Comparison of ENCODE assay signal across 12 cellular contexts in genomic region chr14:35827678-35828472, GRCh38. TPM values are rescaled to one million over a fixed set of nuclear protein-coding genes. Genes with fewer than 3 reads are reported as not detected.
DNase-seq lines count a peak whose midpoint lies in the region; ATAC-seq and TF ChIP-seq lines count a peak whose summit lies in the region.
"Had no signal": no experiment of that assay in that cellular context is flagged by ENCODE, and none has a peak within 500 bp of the region (broad histone marks: within the 10 kb centered on the region; RNA-seq: fewer than 3 reads in every experiment).

No MANE protein-coding gene starts in this region.

- H3K27ac ChIP-seq in SK-N-SH (ENCODE audit: low read depth in 2 of 2, low read length in 1 of 2) = no peak overlapping the region
- H3K27ac ChIP-seq in OCI-LY1 (ENCODE audit: low read depth, low read length, poor library complexity, severe bottlenecking) = no peak overlapping the region
- H3K27ac ChIP-seq in ectodermal cell (ENCODE audit: insufficient read depth, low read depth, low read length, poor library complexity, severe bottlenecking) = no peak overlapping the region
- H3K27ac ChIP-seq: HL-60 had no signal

- ATAC-seq in SK-N-SH treated with all-trans-retinoic acid at 6 μM for 48 hours = no peak
- ATAC-seq in HG03571 (IDR thresholded peaks at IDR 0.05; ENCODE audit: unreplicated experiment) = no peak
- ATAC-seq in GM18907 (IDR thresholded peaks at IDR 0.05; ENCODE audit: unreplicated experiment) = no peak

- H3F3A ChIP-seq in SK-N-SH (replicated peaks; ENCODE audit: insufficient read depth) (peaks cover 11% of the 10 kb centered on the region), OCI-LY1 (ENCODE audit: insufficient read depth, low read length) (no peaks in the 10 kb centered on the region)

- peaks cover 11 to 15% of the 10 kb centered on the region in 2 experiments for H3K36me3 ChIP-seq in SK-N-SH (replicated peaks in 1 of 2; ENCODE audit: control insufficient read depth in 1 of 2, insufficient read depth in 2 of 2, low read length in 1 of 2)
- H3K36me3 ChIP-seq in OCI-LY1 (ENCODE audit: insufficient read depth, low read length) = peaks cover 7% of the 10 kb centered on the region
- H3K36me3 ChIP-seq in ectodermal cell (ENCODE audit: control insufficient read depth, insufficient read depth, low read length) = no peaks in the 10 kb centered on the region
- peaks cover 8% of the 10 kb centered on the region for H3K36me3 ChIP-seq in neuron (ENCODE audit: insufficient read depth, low read length)

- CTCF ChIA-PET in SK-N-SH (lab: Yijun Ruan, JAX) = interaction anchor here (0.7 to 0.9 kb wide), 2 partner anchors 27 to 316 kb away, joined by 3 to 4 read pairs; no protein-coding TSS in a partner anchor

- no peak for TF ChIP-seq EP300 in SK-N-SH (IDR thresholded peaks at IDR 0.05; ENCODE audit: borderline replicate concordance in 1 of 2, low read depth in 1 of 2, low read length in 1 of 2)

- no peak for TF ChIP-seq CTCF in SK-N-SH (IDR thresholded peaks at IDR 0.05)
- no peak for TF ChIP-seq CTCF in OCI-LY1 (IDR thresholded peaks at IDR 0.05; ENCODE audit: low read length)

- H3K9ac ChIP-seq in SK-N-SH = peak overlapping the region; percentile 91; the same call in 1 of the 2 replicates
- peak overlapping the region; percentile 78; the same call in 1 of the 2 replicates for H3K9ac ChIP-seq in OCI-LY1 (ENCODE audit: low read length)

- POLR2A ChIA-PET in SK-N-SH (lab: Yijun Ruan, JAX) = interaction anchor here (0.6 kb wide), 1 partner anchor 173 kb away, joined by 3 read pairs; no protein-coding TSS in a partner anchor

- DNase-seq in SK-N-SH = no peak
- DNase-seq in pons (ENCODE audit: low spot score) = no peak
- DNase-seq: activated naive CD4-positive, alpha-beta T cell treated with anti-CD3 and anti-CD28 coated beads, Interleukin-2, amount 50 U/mL, for 16 hours; esophagus squamous epithelium; NCI-H2171 treated with DMSO at 0.1 percent for 48 hours had no signal

- H2AFZ ChIP-seq in SK-N-SH (ENCODE audit: low read depth) = peak overlapping the region; percentile 63; the same call in 1 of the 2 replicates
- no peak overlapping the region for H2AFZ ChIP-seq in OCI-LY1 (ENCODE audit: low read length)
- no peak overlapping the region for H2AFZ ChIP-seq in neuron (ENCODE audit: low read depth, low read length)

- H3K27me3 ChIP-seq in SK-N-SH (ENCODE audit: insufficient read depth) (no peaks in the 10 kb centered on the region), OCI-LY1 (ENCODE audit: insufficient read depth, low read length) (no peaks in the 10 kb centered on the region), ectodermal cell (ENCODE audit: control insufficient read depth, insufficient read depth, low read length, poor library complexity, severe bottlenecking) (no peaks in the 10 kb centered on the region), neuron (ENCODE audit: insufficient read depth, low read length) (no peaks in the 10 kb centered on the region)
- H3K27me3 ChIP-seq: esophagus squamous epithelium had no signal

- no peaks in the 10 kb centered on the region for H3K9me2 ChIP-seq in SK-N-SH
- no peaks in the 10 kb centered on the region for H3K9me2 ChIP-seq in OCI-LY1 (ENCODE audit: low read depth, low read length)

- H3K79me2 ChIP-seq in SK-N-SH (ENCODE audit: insufficient read depth) (peaks cover 28% of the 10 kb centered on the region), OCI-LY1 (ENCODE audit: insufficient read depth, low read length) (no peaks in the 10 kb centered on the region)

- TF ChIP-seq RAD21 in SK-N-SH (IDR thresholded peaks at IDR 0.05; ENCODE audit: low read length) = no peak

- H3K9me3 ChIP-seq in SK-N-SH (no peaks in the 10 kb centered on the region), OCI-LY1 (ENCODE audit: low read length) (no peaks in the 10 kb centered on the region), ectodermal cell (ENCODE audit: control insufficient read depth, low read length) (no peaks in the 10 kb centered on the region), neuron (ENCODE audit: low read length) (no peaks in the 10 kb centered on the region)
- H3K9me3 ChIP-seq: esophagus squamous epithelium had no signal

- H3K4me1 ChIP-seq in SK-N-SH (ENCODE audit: control insufficient read depth in 1 of 2, insufficient read depth in 2 of 2, low read depth in 1 of 2, low read length in 1 of 2) = peaks cover 0 to 5% of the 10 kb centered on the region in 2 experiments; a peak in 2 of 4 replicates
- H3K4me1 ChIP-seq in OCI-LY1 (ENCODE audit: insufficient read depth, low read length, severe bottlenecking) = peaks cover 22% of the 10 kb centered on the region
- H3K4me1 ChIP-seq in ectodermal cell (ENCODE audit: control insufficient read depth, insufficient read depth, low read length) = peaks cover 3% of the 10 kb centered on the region
- peaks cover 10% of the 10 kb centered on the region for H3K4me1 ChIP-seq in neuron (ENCODE audit: insufficient read depth, low read length)

- H3K4me2 ChIP-seq in SK-N-SH (peak overlapping the region; percentile 89), OCI-LY1 (ENCODE audit: low read length) (peak overlapping the region; percentile 73)

- WGBS in SK-N-SH (ENCODE audit: low lambda C conversion rate) = 91% methylated on average over 11 of the region's 11 CpGs
- WGBS in ectodermal cell, 2 experiments = 86% methylated on average over 11 of the region's 11 CpGs

- H3K4me3 ChIP-seq in SK-N-SH (ENCODE audit: low read depth in 2 of 2, low read length in 1 of 2) (peak overlapping the region; percentile 88 to 94; a peak in 2 of 4 replicates), OCI-LY1 (ENCODE audit: low read depth, low read length, poor library complexity, severe bottlenecking) (peak overlapping the region; percentile 79), ectodermal cell (ENCODE audit: insufficient read depth, low read depth, low read length) (peak overlapping the region; percentile 93), neuron (ENCODE audit: low read length) (peak overlapping the region; percentile 96)

- H4K20me1 ChIP-seq in SK-N-SH (ENCODE audit: insufficient read depth) = 0 out of 2 replicates have a peak, but pooled peaks cover 4% of the 10 kb centered on the region
- H4K20me1 ChIP-seq in OCI-LY1 (ENCODE audit: insufficient read depth, low read length) = no peaks in the 10 kb centered on the region

TF ChIP-seq in SK-N-SH, 30 proteins besides CTCF, POLR2A, EP300 and RAD21 (continues in another document):
- no peak for TF ChIP-seq SIN3A (IDR thresholded peaks at IDR 0.05; ENCODE audit: borderline replicate concordance, low read depth, low read length)
- TF ChIP-seq SMC3 (IDR thresholded peaks at IDR 0.05; ENCODE audit: low read depth, low read length) = no peak
- no peak for TF ChIP-seq NFIC (IDR thresholded peaks at IDR 0.05; ENCODE audit: borderline replicate concordance)

TF ChIP-seq in SK-N-SH treated with all-trans-retinoic acid at 6 μM for 48 hours, 23 proteins besides CTCF, POLR2A, EP300 and RAD21:
- TF ChIP-seq GLIS3 (CRISPR knock-in tag; IDR thresholded peaks at IDR 0.05) = no peak
- no peak for TF ChIP-seq BACH2 (CRISPR knock-in tag; IDR thresholded peaks at IDR 0.05; ENCODE audit: borderline replicate concordance)
- TF ChIP-seq POU6F1 (CRISPR knock-in tag; IDR thresholded peaks at IDR 0.05; ENCODE audit: borderline replicate concordance, low read depth) = no peak
- TF ChIP-seq ZC3H10 (CRISPR knock-in tag; IDR thresholded peaks at IDR 0.05) = no peak
- TF ChIP-seq ESRRG (CRISPR knock-in tag; IDR thresholded peaks at IDR 0.05) = no peak
- TF ChIP-seq TCF4 (CRISPR knock-in tag; IDR thresholded peaks at IDR 0.05; ENCODE audit: borderline replicate concordance) = no peak
- no peak for TF ChIP-seq ISL1 (CRISPR knock-in tag; IDR thresholded peaks at IDR 0.05)
- TF ChIP-seq PATZ1 (CRISPR knock-in tag; IDR thresholded peaks at IDR 0.05; ENCODE audit: borderline replicate concordance) = no peak
- TF ChIP-seq TOX (CRISPR knock-in tag; IDR thresholded peaks at IDR 0.05; ENCODE audit: borderline replicate concordance) = no peak
- TF ChIP-seq SNAI2 (CRISPR knock-in tag; IDR thresholded peaks at IDR 0.05) = no peak

RNA-seq across cellular contexts. Expression of gene BRMS1L, which starts 1.7 kb away (rescaled TPM):
- 7.1 and 9.1 TPM in 2 replicates for polyA plus RNA-seq in SK-N-SH (2012; rRNA removed)
- 9.7 and 11.0 TPM in 2 replicates for polyA plus RNA-seq in SK-N-SH (2012; cell fraction: cytosol; rRNA removed)
- 3.0 and 9.3 TPM in 2 replicates for polyA plus RNA-seq in SK-N-SH (2012; cell fraction: nucleus; rRNA removed)
- polyA plus RNA-seq in ectodermal cell (2013, experiment 1 of 4) = 18.0 TPM
- 22.2 TPM for polyA plus RNA-seq in ectodermal cell (2013, experiment 2 of 4)
- polyA plus RNA-seq in ectodermal cell (2013, experiment 3 of 4) = 20.1 TPM
- 17.7 TPM for polyA plus RNA-seq in ectodermal cell (2013, experiment 4 of 4)

RNA-seq across cellular contexts. Expression of gene RALGAPA1, which starts 18.8 kb away (rescaled TPM):
- polyA plus RNA-seq in SK-N-SH (2012; rRNA removed) = 3.6 and 4.4 TPM in 2 replicates
- 3.9 and 4.1 TPM in 2 replicates for polyA plus RNA-seq in SK-N-SH (2012; cell fraction: cytosol; rRNA removed)
- polyA plus RNA-seq in SK-N-SH (2012; cell fraction: nucleus; rRNA removed) = 8.0 and 15.5 TPM in 2 replicates
- 12.8 TPM for polyA plus RNA-seq in ectodermal cell (2013, experiment 1 of 4)
- 16.5 TPM for polyA plus RNA-seq in ectodermal cell (2013, experiment 2 of 4)
- 10.0 TPM for polyA plus RNA-seq in ectodermal cell (2013, experiment 3 of 4)
- 18.4 TPM for polyA plus RNA-seq in ectodermal cell (2013, experiment 4 of 4)
